16 cellular contexts compared by ENCODE assay signal in genomic region chr2:112174383-112174782, GRCh38. TPM values are rescaled to one million over a fixed set of nuclear protein-coding genes. Genes with fewer than 3 reads are reported as not detected.
DNase-seq lines count a peak whose midpoint lies in the region; ATAC-seq and TF ChIP-seq lines count a peak whose summit lies in the region.
"Had no signal": no experiment of that assay in that cellular context is flagged by ENCODE, and none has a peak within 500 bp of the region (broad histone marks: within the 10 kb centered on the region; RNA-seq: fewer than 3 reads in every experiment).

No MANE protein-coding gene starts in this region.

- no peak overlapping the region for H3K27ac Mint-ChIP-seq in activated naive CD4-positive, alpha-beta T cell treated with anti-CD3 and anti-CD28 coated beads, Interleukin-2, amount 10 ng/mL, durations not matched to agents 7 days and 5 days
- peak overlapping the region; percentile 52 for H3K27ac Mint-ChIP-seq in activated T-helper 1 cell treated with anti-CD3 and anti-CD28 coated beads, Interleukin-12 subunit alpha, Interleukin-12 subunit beta, Interleukin-2, Interleukin-4 antibody, amounts not matched to agents 30 ng/mL and 10 ng/mL and 1 ng/mL, durations not matched to agents 14 hours and 24 hours and 36 hours
- H3K27ac Mint-ChIP-seq in naive thymus-derived CD8-positive, alpha-beta T cell = no peak overlapping the region
- H3K27ac Mint-ChIP-seq: H9 had no signal

- ATAC-seq in naive thymus-derived CD8-positive, alpha-beta T cell = no peak

- CTCF ChIA-PET in activated naive CD4-positive, alpha-beta T cell treated with anti-CD3 and anti-CD28 coated beads, Interleukin-2, amount 10 ng/mL, durations not matched to agents 7 days and 5 days (lab: Charles Lee) = interaction anchor here (1.0 kb wide), 1 partner anchor 12 kb away, joined by 3 read pairs; no protein-coding TSS in a partner anchor

- no peaks in the 10 kb centered on the region for H3K36me3 ChIP-seq in KMS-11 (ENCODE audit: insufficient read depth)
- no peaks in the 10 kb centered on the region for H3K36me3 ChIP-seq in spleen

- TF ChIP-seq POLR2A in spleen (IDR thresholded peaks at IDR 0.05) = no peak

- H3K4me1 ChIP-seq in KMS-11 (ENCODE audit: low read depth, poor library complexity, severe bottlenecking) (peaks cover 45% of the 10 kb centered on the region), spleen (no peaks in the 10 kb centered on the region)

- intact Hi-C loops in activated T-helper 1 cell treated with anti-CD3 and anti-CD28 coated beads, Interleukin-12 subunit alpha, Interleukin-12 subunit beta, Interleukin-2, Interleukin-4 antibody, amounts not matched to agents 30 ng/mL and 10 ng/mL and 1 ng/mL, durations not matched to agents 14 hours and 24 hours and 36 hours (cut with micrococcal nuclease) = loop anchor here (1.0 kb wide), 1 partner anchor 9 kb away; no protein-coding TSS in a partner anchor
- intact Hi-C loops in spleen (cut with DNase I; ENCODE audit: low total_unique reads) = no loop called here

- no peaks in the 10 kb centered on the region for H3K9me3 Mint-ChIP-seq in activated naive CD4-positive, alpha-beta T cell treated with anti-CD3 and anti-CD28 coated beads, Interleukin-2, amount 10 ng/mL, durations not matched to agents 7 days and 5 days
- H3K9me3 Mint-ChIP-seq in activated T-helper 1 cell treated with anti-CD3 and anti-CD28 coated beads, Interleukin-12 subunit alpha, Interleukin-12 subunit beta, Interleukin-2, Interleukin-4 antibody, amounts not matched to agents 30 ng/mL and 10 ng/mL and 1 ng/mL, durations not matched to agents 14 hours and 24 hours and 36 hours = no peaks in the 10 kb centered on the region
- H3K9me3 Mint-ChIP-seq in naive thymus-derived CD8-positive, alpha-beta T cell = no peaks in the 10 kb centered on the region
- H3K9me3 Mint-ChIP-seq: H9 had no signal

- peak overlapping the region; percentile 72 for H3K4me3 ChIP-seq in KMS-11 (IDR thresholded peaks at IDR 0.05; ENCODE audit: insufficient read depth, low read depth, low read length)
- H3K4me3 ChIP-seq in spleen = no peak overlapping the region

- H3K9ac ChIP-seq in KMS-11 = peak overlapping the region; percentile 40; the same call in 1 of the 2 replicates
- H3K9ac ChIP-seq: SK-N-SH had no signal

- POLR2A ChIA-PET in naive thymus-derived CD8-positive, alpha-beta T cell (lab: Charles Lee) = no interaction called here

- H3K4me1 Mint-ChIP-seq in activated naive CD4-positive, alpha-beta T cell treated with anti-CD3 and anti-CD28 coated beads, Interleukin-2, amount 10 ng/mL, durations not matched to agents 7 days and 5 days = peaks cover 18% of the 10 kb centered on the region
- peaks cover 31% of the 10 kb centered on the region for H3K4me1 Mint-ChIP-seq in activated T-helper 1 cell treated with anti-CD3 and anti-CD28 coated beads, Interleukin-12 subunit alpha, Interleukin-12 subunit beta, Interleukin-2, Interleukin-4 antibody, amounts not matched to agents 30 ng/mL and 10 ng/mL and 1 ng/mL, durations not matched to agents 14 hours and 24 hours and 36 hours (ENCODE audit: low read depth)
- H3K4me1 Mint-ChIP-seq in naive thymus-derived CD8-positive, alpha-beta T cell = peaks cover 0 to 4% (median 2%) of the 10 kb centered on the region in 4 donors

- H3K27me3 ChIP-seq in KMS-11 (ENCODE audit: insufficient read depth, low read depth) = no peaks in the 10 kb centered on the region
- H3K27me3 ChIP-seq in spleen (replicated peaks in 1 of 7) = peaks cover 0 to 9% (median 0%) of the 10 kb centered on the region in 7 donors

- TF ChIP-seq CTCF in KMS-11 (conservative IDR thresholded peaks at IDR 0.05; ENCODE audit: low read depth, low read length) = no peak
- TF ChIP-seq CTCF in spleen (IDR thresholded peaks at IDR 0.05 in 8 of 11, conservative IDR thresholded peaks at IDR 0.05 in 3 of 11) = no peak

- H3K27me3 Mint-ChIP-seq in activated naive CD4-positive, alpha-beta T cell treated with anti-CD3 and anti-CD28 coated beads, Interleukin-2, amount 10 ng/mL, durations not matched to agents 7 days and 5 days = peaks cover 11% of the 10 kb centered on the region
- peaks cover 2% of the 10 kb centered on the region for H3K27me3 Mint-ChIP-seq in activated T-helper 1 cell treated with anti-CD3 and anti-CD28 coated beads, Interleukin-12 subunit alpha, Interleukin-12 subunit beta, Interleukin-2, Interleukin-4 antibody, amounts not matched to agents 30 ng/mL and 10 ng/mL and 1 ng/mL, durations not matched to agents 14 hours and 24 hours and 36 hours (ENCODE audit: insufficient read depth)
- peaks cover 0 to 4% (median 2%) of the 10 kb centered on the region in 5 donors for H3K27me3 Mint-ChIP-seq in naive thymus-derived CD8-positive, alpha-beta T cell

- DNase-seq in activated naive CD4-positive, alpha-beta T cell treated with anti-CD3 and anti-CD28 coated beads, Interleukin-2, amount 10 ng/mL, durations not matched to agents 7 days and 5 days = peak; percentile 11
- DNase-seq in activated naive CD4-positive, alpha-beta T cell treated with Interleukin-2 at 50 U/mL for 16 hours = no peak
- DNase-seq in activated T-helper 1 cell treated with anti-CD3 and anti-CD28 coated beads, Interleukin-12 subunit alpha, Interleukin-12 subunit beta, Interleukin-2, Interleukin-4 antibody, amounts not matched to agents 30 ng/mL and 10 ng/mL and 1 ng/mL, durations not matched to agents 14 hours and 24 hours and 36 hours (ENCODE audit: low spot score) = no peak
- DNase-seq in HT-29 (ENCODE audit: low spot score) = no peak
- DNase-seq in naive thymus-derived CD8-positive, alpha-beta T cell = no peak
- no peak for DNase-seq in spleen
- DNase-seq: Calu3, H9, KG1, NCI-H1048, NCI-H146, NCI-H2081, NCI-H82, SHP77 had no signal

- no peaks in the 10 kb centered on the region for H3K36me3 Mint-ChIP-seq in activated naive CD4-positive, alpha-beta T cell treated with anti-CD3 and anti-CD28 coated beads, Interleukin-2, amount 10 ng/mL, durations not matched to agents 7 days and 5 days
- H3K36me3 Mint-ChIP-seq in activated T-helper 1 cell treated with anti-CD3 and anti-CD28 coated beads, Interleukin-12 subunit alpha, Interleukin-12 subunit beta, Interleukin-2, Interleukin-4 antibody, amounts not matched to agents 30 ng/mL and 10 ng/mL and 1 ng/mL, durations not matched to agents 14 hours and 24 hours and 36 hours (ENCODE audit: low read depth) = peaks cover 6% of the 10 kb centered on the region
- H3K36me3 Mint-ChIP-seq in naive thymus-derived CD8-positive, alpha-beta T cell = peaks cover 0 to 4% (median 0%) of the 10 kb centered on the region in 3 donors

- H4K20me1 ChIP-seq in KMS-11 (ENCODE audit: insufficient read depth) = no peaks in the 10 kb centered on the region

- no peaks in the 10 kb centered on the region for H3K79me2 ChIP-seq in KMS-11 (ENCODE audit: insufficient read depth, low read depth)

- H3K9me3 ChIP-seq in spleen = no peaks in the 10 kb centered on the region
- H3K9me3 ChIP-seq: SK-N-SH had no signal

- H3K27ac ChIP-seq in KMS-11 = peak overlapping the region; percentile 85
- H3K27ac ChIP-seq in spleen = no peak overlapping the region

- no peak overlapping the region for H3K4me3 Mint-ChIP-seq in activated naive CD4-positive, alpha-beta T cell treated with anti-CD3 and anti-CD28 coated beads, Interleukin-2, amount 10 ng/mL, durations not matched to agents 7 days and 5 days
- no peak overlapping the region for H3K4me3 Mint-ChIP-seq in activated T-helper 1 cell treated with anti-CD3 and anti-CD28 coated beads, Interleukin-12 subunit alpha, Interleukin-12 subunit beta, Interleukin-2, Interleukin-4 antibody, amounts not matched to agents 30 ng/mL and 10 ng/mL and 1 ng/mL, durations not matched to agents 14 hours and 24 hours and 36 hours
- no peak overlapping the region for H3K4me3 Mint-ChIP-seq in naive thymus-derived CD8-positive, alpha-beta T cell
- H3K4me3 Mint-ChIP-seq: H9 had no signal

- peak overlapping the region; percentile 55 for H2AFZ ChIP-seq in KMS-11 (ENCODE audit: low read depth)

- peak overlapping the region; percentile 97 for H3K4me2 ChIP-seq in KMS-11
- H3K4me2 ChIP-seq: SK-N-SH had no signal

- 77 to 82% (median 79%) methylated on average over 4 of the region's 4 CpGs for WGBS in spleen, 5 donors

RNA-seq across cellular contexts. Expression of gene FBLN7, which starts 36.2 kb away (rescaled TPM):
- total RNA-seq in activated T-helper 1 cell treated with anti-CD3 and anti-CD28 coated beads, Interleukin-12 subunit alpha, Interleukin-12 subunit beta, Interleukin-2, Interleukin-4 antibody, amounts not matched to agents 30 ng/mL and 10 ng/mL and 1 ng/mL, durations not matched to agents 14 hours and 24 hours and 36 hours = 26.4 and 29.6 TPM in 2 replicates
- total RNA-seq in HT-29 (2014; rRNA removed; shearing (Covaris generic)) = 0.03 and 0.05 TPM in 2 replicates
- total RNA-seq in naive thymus-derived CD8-positive, alpha-beta T cell = 10 to 100 TPM in 1 of 2 experiments, 1 to 10 TPM in 1; 9.8 to 10.3 TPM
- polyA plus RNA-seq in naive thymus-derived CD8-positive, alpha-beta T cell = 1 to 10 TPM in 1 of 3 donors, under 1 TPM in 2; 0.16 to 1.8 (median 0.92) TPM
- total RNA-seq in spleen = 10 to 100 TPM in 3 of 7 donors, 1 to 10 TPM in 4; 6.5 to 14.5 (median 9.0) TPM
- 1 to 10 TPM; 1.5 to 2.1 (median 2.0) TPM for polyA plus RNA-seq in spleen
